ENCODE assay signal across 13 cellular contexts in the genomic region with DNA sequence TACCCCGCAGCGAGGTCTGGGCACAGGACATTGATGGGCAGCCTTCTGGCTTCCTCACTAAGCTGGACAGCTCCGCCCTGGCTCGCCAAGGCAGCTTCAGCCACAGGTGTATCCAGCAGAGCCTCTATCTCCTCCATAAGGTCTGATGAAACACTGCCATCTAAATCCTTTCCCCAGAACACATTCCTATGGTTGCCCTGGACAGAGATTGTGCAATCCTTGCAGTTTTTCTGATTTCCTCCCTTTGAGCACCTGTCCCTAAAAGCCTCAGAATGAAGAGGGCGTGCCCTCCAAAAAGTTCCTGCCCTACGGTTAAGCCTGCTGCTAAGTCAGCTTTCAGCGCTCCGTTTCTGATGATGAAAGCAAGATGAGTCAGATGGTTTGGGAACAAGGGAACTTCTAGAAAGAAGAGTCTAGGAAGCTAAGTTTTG. TPM values are rescaled to one million over a fixed set of nuclear protein-coding genes. Genes with fewer than 3 reads are reported as not detected.
DNase-seq lines count a peak whose midpoint lies in the region; ATAC-seq and TF ChIP-seq lines count a peak whose summit lies in the region.
"Had no signal": no experiment of that assay in that cellular context is flagged by ENCODE, and none has a peak within 500 bp of the region (broad histone marks: within the 10 kb centered on the region; RNA-seq: fewer than 3 reads in every experiment).

No MANE protein-coding gene starts in this region.

- H3K4me3 ChIP-seq in breast epithelium (no peak overlapping the region), upper lobe of right lung (no peak overlapping the region)
- H3K4me3 ChIP-seq: gastroesophageal sphincter, tibial artery had no signal

- no peak for TF ChIP-seq CTCF in MCF 10A (IDR thresholded peaks at IDR 0.05; ENCODE audit: unreplicated experiment)
- no peak for TF ChIP-seq CTCF in breast epithelium (IDR thresholded peaks at IDR 0.05)
- no peak for TF ChIP-seq CTCF in upper lobe of right lung (IDR thresholded peaks at IDR 0.05)
- no peak for TF ChIP-seq CTCF in GM20000 (IDR thresholded peaks at IDR 0.05; ENCODE audit: extremely low read depth, missing control alignments)

- H3K9me3 ChIP-seq in breast epithelium: no peaks in the 10 kb centered on the region
- no peaks in the 10 kb centered on the region for H3K9me3 ChIP-seq in upper lobe of right lung

- H3K27me3 ChIP-seq in breast epithelium (peaks cover 5 to 46% of the 10 kb centered on the region in 2 donors), upper lobe of right lung (peaks cover 19% of the 10 kb centered on the region)

- H3K36me3 ChIP-seq in breast epithelium (no peaks in the 10 kb centered on the region), upper lobe of right lung (no peaks in the 10 kb centered on the region)
- H3K36me3 ChIP-seq: gastroesophageal sphincter, tibial artery had no signal

- peaks cover 7% of the 10 kb centered on the region for H3K36me3 Mint-ChIP-seq in MCF 10A (ENCODE audit: insufficient read depth, unreplicated experiment)

- POLR2A ChIA-PET in MCF 10A (lab: Yijun Ruan, JAX): interaction anchor here (0.6 to 1.7 kb wide), 17 partner anchors 10 to 216 kb away, joined by 3 to 15 read pairs (median 4); a partner anchor contains a TSS

- intact Hi-C loops in MCF 10A (cut with micrococcal nuclease): no loop called here
- intact Hi-C loops in breast epithelium (cut with DNase I; ENCODE audit: low total_unique reads): no loop called here
- intact Hi-C loops in upper lobe of right lung (cut with DNase I): no loop called here

- ATAC-seq in upper lobe of right lung (peak; percentile 88), HG02571 (IDR thresholded peaks at IDR 0.05; ENCODE audit: unreplicated experiment) (no peak), GM18517 (IDR thresholded peaks at IDR 0.05; ENCODE audit: unreplicated experiment) (no peak)
- ATAC-seq: gastroesophageal sphincter; naive thymus-derived CD8-positive, alpha-beta T cell had no signal

- peaks cover 18% of the 10 kb centered on the region for H3K4me1 Mint-ChIP-seq in MCF 10A (ENCODE audit: insufficient read depth, unreplicated experiment)

- no peak for TF ChIP-seq POLR2A in breast epithelium (IDR thresholded peaks at IDR 0.05)

- BruUV-seq in MCF 10A (replicated peaks; lab: Mats Ljungman, UMichigan): no TSS peak

- CTCF ChIA-PET in MCF 10A (lab: Yijun Ruan, JAX): interaction anchor here (0.6 to 2.9 kb wide), 8 partner anchors 16 to 467 kb away, joined by 3 to 18 read pairs (median 4); a partner anchor contains a TSS

- H3K27ac Mint-ChIP-seq in MCF 10A (ENCODE audit: low read depth, unreplicated experiment): peak overlapping the region; percentile 17

- no peaks in the 10 kb centered on the region for H3K9me3 Mint-ChIP-seq in MCF 10A (ENCODE audit: unreplicated experiment)

- no peaks in the 10 kb centered on the region for H3K27me3 Mint-ChIP-seq in MCF 10A (ENCODE audit: insufficient read depth, unreplicated experiment)

- H3K4me3 Mint-ChIP-seq in MCF 10A (ENCODE audit: unreplicated experiment): no peak overlapping the region
- H3K4me3 Mint-ChIP-seq: naive thymus-derived CD8-positive, alpha-beta T cell had no signal

- H3K27ac ChIP-seq in breast epithelium (no peak overlapping the region), upper lobe of right lung (no peak overlapping the region)
- H3K27ac ChIP-seq: gastroesophageal sphincter, tibial artery had no signal

- peak; percentile 98 for DNase-seq in MCF 10A (ENCODE audit: unreplicated experiment)
- DNase-seq in breast epithelium (ENCODE audit: low spot score in 2 of 2): no peak
- peak; percentile 97 for DNase-seq in RPMI8226
- DNase-seq in fibroblast of the conjunctiva (ENCODE audit: low read depth): peak; percentile 8
- DNase-seq in upper lobe of right lung: peak; percentile 67
- no peak for DNase-seq in GM20000 (ENCODE audit: low spot score)
- DNase-seq: activated CD4-positive, CD25-positive, alpha-beta regulatory T cell; naive thymus-derived CD8-positive, alpha-beta T cell; NCI-H510A had no signal

- H3K4me1 ChIP-seq in breast epithelium: no peaks in the 10 kb centered on the region
- no peaks in the 10 kb centered on the region for H3K4me1 ChIP-seq in upper lobe of right lung

RNA-seq across cellular contexts. Expression of a gene that starts 21.0 kb away (rescaled TPM):
- total RNA-seq in MCF 10A (2022) (not detected in 2 replicates), breast epithelium (1 to 10 TPM in 1 of 3 donors, not detected in 2; 1.3 TPM), upper lobe of right lung (4.8 TPM)
- total RNA-seq: gastroesophageal sphincter; naive thymus-derived CD8-positive, alpha-beta T cell had no signal

RNA-seq across cellular contexts. Expression of a gene that starts 36.7 kb away (rescaled TPM):
- not detected in 2 replicates for total RNA-seq in MCF 10A (2022)
- 1 to 10 TPM; 2.3 to 9.8 (median 2.6) TPM for total RNA-seq in breast epithelium
- total RNA-seq in upper lobe of right lung: 10.6 TPM

RNA-seq across cellular contexts. Expression of a gene that starts 46.0 kb away (rescaled TPM):
- total RNA-seq in MCF 10A (2022) (23.6 and 25.7 TPM in 2 replicates), breast epithelium (10 to 100 TPM in 1 of 3 donors, 1 to 10 TPM in 2; 7.5 to 12.5 (median 9.2) TPM), upper lobe of right lung (15.5 TPM)

RNA-seq across cellular contexts. Expression of a gene that starts 52.1 kb away (rescaled TPM):
- not detected in 2 replicates for total RNA-seq in MCF 10A (2022)
- total RNA-seq in breast epithelium: 1 to 10 TPM in 2 of 3 donors, not detected in 1; 1.3 to 3.7 TPM
- total RNA-seq in upper lobe of right lung: 1.4 TPM
- total RNA-seq: naive thymus-derived CD8-positive, alpha-beta T cell had no signal

Comparison
In these comparisons a context has a peak if more than half of its experiments do, and no peak if none do; other contexts are left out.
1. DNase-seq: peak in MCF 10A (single experiment), RPMI8226 (single experiment), fibroblast of the conjunctiva (single experiment) and upper lobe of right lung (single experiment); none in breast epithelium (0 of 2) and GM20000 (single experiment).